1 cellular context compared by ENCODE assay signal in the genomic region with DNA sequence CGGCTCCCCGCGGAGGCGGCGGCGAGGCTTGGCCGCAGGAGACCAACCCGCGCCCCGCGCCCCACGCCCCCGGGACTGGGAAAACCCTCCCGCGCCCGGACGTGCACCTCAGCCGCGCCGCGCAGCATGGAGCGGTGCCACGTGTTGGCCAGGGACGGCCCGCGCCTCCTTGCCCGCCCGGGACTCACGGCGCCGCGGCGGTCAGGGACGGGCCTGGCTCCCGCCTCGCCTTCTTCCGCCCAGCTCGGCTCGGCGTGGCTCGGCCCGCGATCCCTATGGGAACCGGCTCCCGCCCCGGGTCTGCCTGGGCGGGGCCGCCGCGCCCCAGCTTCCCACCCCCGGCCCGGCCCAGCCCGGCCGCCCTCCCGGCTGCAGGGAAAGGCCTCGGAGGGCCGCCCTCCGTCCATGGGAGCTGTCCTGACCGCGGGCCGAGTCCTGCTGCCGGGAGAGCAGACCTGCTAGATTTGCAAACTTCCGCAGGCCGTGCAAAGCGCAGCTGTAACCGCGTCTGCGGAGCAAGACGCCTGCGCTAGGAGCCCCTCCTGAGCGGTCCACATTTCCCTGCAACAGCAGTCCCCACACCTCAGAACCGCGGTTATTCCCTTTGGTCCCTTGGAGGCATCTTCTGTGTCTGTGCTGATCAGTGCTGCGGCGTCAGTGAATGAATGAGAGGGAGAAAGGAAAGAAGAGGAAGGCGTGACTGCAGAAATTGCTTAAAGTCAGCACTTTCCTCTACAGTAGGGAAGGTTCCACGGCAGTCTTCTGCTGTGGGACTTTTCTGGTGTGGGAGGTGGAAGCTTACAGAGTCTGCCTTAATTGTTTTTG.
TF ChIP-seq lines count a peak whose summit lies in the region.

CDKL1 (minus strand) TSS at position 246 of the 825 bp plus-strand sequence. CDS start 1,013 bp downstream, outside the sequence.

TF ChIP-seq in HepG2, 621 proteins besides CTCF, POLR2A, EP300 and RAD21 (continued from another document and continues in another):
- TF ChIP-seq SRSF1 (optimal IDR thresholded peaks at IDR 0.05; ENCODE audit: low read depth, low read length) (no peak), ZNF878 (CRISPR knock-in tag; IDR thresholded peaks at IDR 0.05) (no peak), FOXP1 (IDR thresholded peaks at IDR 0.05) (no peak), FOXP1 (CRISPR knock-in tag; IDR thresholded peaks at IDR 0.05) (no peak), FIP1L1 (IDR thresholded peaks at IDR 0.05; ENCODE audit: borderline replicate concordance, insufficient read depth, low read depth, low read length) (no peak), SP1 (IDR thresholded peaks at IDR 0.05) (no peak), SP1 (CRISPR knock-in tag; IDR thresholded peaks at IDR 0.05) (peak; percentile 41; the same call in 1 of the 2 replicates), ZNF674 (CRISPR knock-in tag; IDR thresholded peaks at IDR 0.05; ENCODE audit: low read depth) (no peak), TBL1XR1 (IDR thresholded peaks at IDR 0.05; ENCODE audit: borderline replicate concordance, low read length, partially characterized antibody) (no peak), RAD51 (IDR thresholded peaks at IDR 0.05; ENCODE audit: borderline replicate concordance) (no peak), TFDP1 (CRISPR knock-in tag; IDR thresholded peaks at IDR 0.05; ENCODE audit: borderline replicate concordance) (peak; percentile 94), ISX (CRISPR knock-in tag; conservative IDR thresholded peaks at IDR 0.05) (peak; percentile 92), ZSCAN31 (CRISPR knock-in tag; IDR thresholded peaks at IDR 0.05; ENCODE audit: low read depth) (peak; percentile 75; the same call in 1 of the 2 replicates), MBD4 (IDR thresholded peaks at IDR 0.05; ENCODE audit: borderline replicate concordance, low read length) (no peak), ZNF296 (CRISPR knock-in tag; conservative IDR thresholded peaks at IDR 0.05) (no peak), ZNF17 (CRISPR knock-in tag; IDR thresholded peaks at IDR 0.05) (no peak), ZNF777 (CRISPR knock-in tag; IDR thresholded peaks at IDR 0.05) (peak; percentile 91), ZNF20 (CRISPR knock-in tag; IDR thresholded peaks at IDR 0.05) (no peak), ZNF33B (CRISPR knock-in tag; IDR thresholded peaks at IDR 0.05) (no peak), PCBP1 (IDR thresholded peaks at IDR 0.05; ENCODE audit: borderline replicate concordance, low read depth, low read length) (no peak), SRY (CRISPR knock-in tag; IDR thresholded peaks at IDR 0.05) (0 out of 2 replicates have a peak, but pooled peaks have one; percentile 47), ZNF724P (CRISPR knock-in tag; IDR thresholded peaks at IDR 0.05; ENCODE audit: borderline replicate concordance) (0 out of 2 replicates have a peak, but pooled peaks have one; percentile 40), ZNF558 (CRISPR knock-in tag; IDR thresholded peaks at IDR 0.05; ENCODE audit: borderline replicate concordance) (no peak; the same call in 1 of the 2 replicates), TRIM22 (IDR thresholded peaks at IDR 0.05) (no peak), KAT8 (CRISPR knock-in tag; IDR thresholded peaks at IDR 0.05) (no peak), ZNF468 (CRISPR knock-in tag; IDR thresholded peaks at IDR 0.05) (no peak), ZNF256 (CRISPR knock-in tag; conservative IDR thresholded peaks at IDR 0.05) (no peak; the same call in 1 of the 2 replicates), FOXC1 (CRISPR knock-in tag; IDR thresholded peaks at IDR 0.05; ENCODE audit: borderline replicate concordance) (no peak; the same call in 1 of the 2 replicates), ZNF317 (CRISPR knock-in tag; IDR thresholded peaks at IDR 0.05) (no peak), SALL2 (CRISPR knock-in tag; IDR thresholded peaks at IDR 0.05) (peak; percentile 61; the same call in 1 of the 2 replicates), ZNF484 (CRISPR knock-in tag; IDR thresholded peaks at IDR 0.05; ENCODE audit: borderline replicate concordance, low read depth) (no peak), ZBTB7B (CRISPR knock-in tag; IDR thresholded peaks at IDR 0.05) (no peak; the same call in 1 of the 2 replicates), ARNT2 (CRISPR knock-in tag; IDR thresholded peaks at IDR 0.05; ENCODE audit: low read depth) (peak; percentile 81), HOXA3 (CRISPR knock-in tag; IDR thresholded peaks at IDR 0.05) (peak; percentile 83), PCBP2 (optimal IDR thresholded peaks at IDR 0.05; ENCODE audit: low read depth, low read length, poor library complexity, severe bottlenecking) (no peak), SOX13 (IDR thresholded peaks at IDR 0.05) (no peak), SOX13 (CRISPR knock-in tag; conservative IDR thresholded peaks at IDR 0.05 in 1 of 2, IDR thresholded peaks at IDR 0.05 in 1 of 2) (peak in 1 of 2 experiments; percentile 31; a peak in 1 of 4 replicates), CBFB (CRISPR knock-in tag; IDR thresholded peaks at IDR 0.05) (no peak; the same call in 1 of the 2 replicates), ZNF335 (CRISPR knock-in tag; IDR thresholded peaks at IDR 0.05) (no peak), FOXP4 (CRISPR knock-in tag; IDR thresholded peaks at IDR 0.05) (peak; percentile 21; the same call in 1 of the 2 replicates), ZNF331 (CRISPR knock-in tag; IDR thresholded peaks at IDR 0.05) (peak; percentile 23; the same call in 1 of the 2 replicates), TRAFD1 (CRISPR knock-in tag; IDR thresholded peaks at IDR 0.05; ENCODE audit: borderline replicate concordance) (no peak), MIER3 (CRISPR knock-in tag; IDR thresholded peaks at IDR 0.05; ENCODE audit: borderline replicate concordance) (no peak), HNRNPH1 (optimal IDR thresholded peaks at IDR 0.05; ENCODE audit: low read depth, low read length) (no peak), SMARCC2 (IDR thresholded peaks at IDR 0.05) (no peak), HMG20B (CRISPR knock-in tag; conservative IDR thresholded peaks at IDR 0.05) (no peak), GABPA (IDR thresholded peaks at IDR 0.05; ENCODE audit: low read depth, low read length) (no peak), GABPA (CRISPR knock-in tag; IDR thresholded peaks at IDR 0.05; ENCODE audit: low read depth) (no peak), GATAD2A (CRISPR knock-in tag; IDR thresholded peaks at IDR 0.05) (no peak), HCFC1 (IDR thresholded peaks at IDR 0.05; ENCODE audit: low read depth, low read length) (no peak), ARID2 (CRISPR knock-in tag; IDR thresholded peaks at IDR 0.05; ENCODE audit: borderline replicate concordance) (no peak), ATF7 (IDR thresholded peaks at IDR 0.05) (no peak), ATF7 (CRISPR knock-in tag; IDR thresholded peaks at IDR 0.05) (no peak), ZNF350 (CRISPR knock-in tag; IDR thresholded peaks at IDR 0.05; ENCODE audit: borderline replicate concordance, low read depth) (no peak), ZNF224 (CRISPR knock-in tag; IDR thresholded peaks at IDR 0.05) (no peak), ZNF83 (CRISPR knock-in tag; IDR thresholded peaks at IDR 0.05; ENCODE audit: borderline replicate concordance) (no peak), KLF13 (CRISPR knock-in tag; IDR thresholded peaks at IDR 0.05) (no peak), PHF21A (CRISPR knock-in tag; IDR thresholded peaks at IDR 0.05) (peak; percentile 24; the same call in 1 of the 2 replicates), SMARCE1 (IDR thresholded peaks at IDR 0.05; ENCODE audit: borderline replicate concordance) (no peak), KDM1A (CRISPR knock-in tag; IDR thresholded peaks at IDR 0.05) (no peak), REXO4 (CRISPR knock-in tag; IDR thresholded peaks at IDR 0.05; ENCODE audit: borderline replicate concordance) (no peak), STAG1 (CRISPR knock-in tag; IDR thresholded peaks at IDR 0.05) (no peak), NFATC3 (CRISPR knock-in tag; IDR thresholded peaks at IDR 0.05) (no peak), ZNF510 (CRISPR knock-in tag; IDR thresholded peaks at IDR 0.05; ENCODE audit: low read depth) (no peak)
- TF ChIP-seq, protein P1, sequence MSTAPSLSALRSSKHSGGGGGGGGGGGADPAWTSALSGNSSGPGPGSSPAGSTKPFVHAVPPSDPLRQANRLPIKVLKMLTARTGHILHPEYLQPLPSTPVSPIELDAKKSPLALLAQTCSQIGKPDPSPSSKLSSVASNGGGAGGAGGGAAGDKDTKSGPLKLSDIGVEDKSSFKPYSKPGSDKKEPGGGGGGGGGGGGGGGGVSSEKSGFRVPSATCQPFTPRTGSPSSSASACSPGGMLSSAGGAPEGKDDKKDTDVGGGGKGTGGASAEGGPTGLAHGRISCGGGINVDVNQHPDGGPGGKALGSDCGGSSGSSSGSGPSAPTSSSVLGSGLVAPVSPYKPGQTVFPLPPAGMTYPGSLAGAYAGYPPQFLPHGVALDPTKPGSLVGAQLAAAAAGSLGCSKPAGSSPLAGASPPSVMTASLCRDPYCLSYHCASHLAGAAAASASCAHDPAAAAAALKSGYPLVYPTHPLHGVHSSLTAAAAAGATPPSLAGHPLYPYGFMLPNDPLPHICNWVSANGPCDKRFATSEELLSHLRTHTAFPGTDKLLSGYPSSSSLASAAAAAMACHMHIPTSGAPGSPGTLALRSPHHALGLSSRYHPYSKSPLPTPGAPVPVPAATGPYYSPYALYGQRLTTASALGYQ (CRISPR knock-in tag; IDR thresholded peaks at IDR 0.05): no peak
- TF ChIP-seq, protein P2, sequence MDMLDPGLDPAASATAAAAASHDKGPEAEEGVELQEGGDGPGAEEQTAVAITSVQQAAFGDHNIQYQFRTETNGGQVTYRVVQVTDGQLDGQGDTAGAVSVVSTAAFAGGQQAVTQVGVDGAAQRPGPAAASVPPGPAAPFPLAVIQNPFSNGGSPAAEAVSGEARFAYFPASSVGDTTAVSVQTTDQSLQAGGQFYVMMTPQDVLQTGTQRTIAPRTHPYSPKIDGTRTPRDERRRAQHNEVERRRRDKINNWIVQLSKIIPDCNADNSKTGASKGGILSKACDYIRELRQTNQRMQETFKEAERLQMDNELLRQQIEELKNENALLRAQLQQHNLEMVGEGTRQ (IDR thresholded peaks at IDR 0.05; ENCODE audit: low read depth, low read length): no peak
- TF ChIP-seq, protein P2 (CRISPR knock-in tag; IDR thresholded peaks at IDR 0.05; ENCODE audit: borderline replicate concordance): no peak
- TF ChIP-seq, protein P3, sequence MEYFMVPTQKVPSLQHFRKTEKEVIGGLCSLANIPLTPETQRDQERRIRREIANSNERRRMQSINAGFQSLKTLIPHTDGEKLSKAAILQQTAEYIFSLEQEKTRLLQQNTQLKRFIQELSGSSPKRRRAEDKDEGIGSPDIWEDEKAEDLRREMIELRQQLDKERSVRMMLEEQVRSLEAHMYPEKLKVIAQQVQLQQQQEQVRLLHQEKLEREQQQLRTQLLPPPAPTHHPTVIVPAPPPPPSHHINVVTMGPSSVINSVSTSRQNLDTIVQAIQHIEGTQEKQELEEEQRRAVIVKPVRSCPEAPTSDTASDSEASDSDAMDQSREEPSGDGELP (IDR thresholded peaks at IDR 0.05; ENCODE audit: borderline replicate concordance, low read depth): no peak
